Comparison of ENCODE assay signal across 7 cellular contexts in the genomic region with DNA sequence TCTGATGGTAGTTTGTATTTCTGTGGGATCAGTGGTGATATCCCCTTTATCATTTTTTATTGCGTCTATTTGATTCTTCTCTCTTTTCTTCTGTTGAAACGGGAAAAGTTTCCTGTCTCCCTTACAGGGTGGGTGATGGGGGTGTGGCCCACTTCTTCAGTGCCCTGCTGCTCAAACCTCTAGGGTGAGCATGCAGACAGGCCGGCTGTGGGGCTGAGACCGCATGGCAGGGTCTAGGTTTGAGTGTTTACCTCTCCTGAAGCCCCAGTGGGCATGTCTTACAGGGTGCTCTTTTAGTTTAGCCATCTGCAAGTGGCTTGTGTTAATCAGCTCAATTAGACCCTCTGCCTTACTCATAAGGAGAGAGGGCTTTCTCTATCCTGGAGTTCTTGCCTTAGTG.
"Had no signal": no experiment of that assay in that cellular context is flagged by ENCODE, and none has a peak within 500 bp of the region (broad histone marks: within the 10 kb centered on the region; RNA-seq: fewer than 3 reads in every experiment).

No MANE protein-coding gene starts in this region.

- H3K4me3 ChIP-seq: K562 had no signal

- H3K27ac ChIP-seq: HL-60 had no signal

- H3K36me3 Mint-ChIP-seq: IgD-negative memory B cell had no signal

- H3K27ac Mint-ChIP-seq: IgD-negative memory B cell had no signal

- H3K4me3 Mint-ChIP-seq: IgD-negative memory B cell had no signal

- ATAC-seq: HepG2, K562 had no signal

- H3K27me3 Mint-ChIP-seq: IgD-negative memory B cell had no signal

- H3K4me1 Mint-ChIP-seq: IgD-negative memory B cell had no signal

- DNase-seq: IMR-90, KBM-7, KG1 had no signal
